12 cellular contexts compared by ENCODE assay signal in the genomic region with DNA sequence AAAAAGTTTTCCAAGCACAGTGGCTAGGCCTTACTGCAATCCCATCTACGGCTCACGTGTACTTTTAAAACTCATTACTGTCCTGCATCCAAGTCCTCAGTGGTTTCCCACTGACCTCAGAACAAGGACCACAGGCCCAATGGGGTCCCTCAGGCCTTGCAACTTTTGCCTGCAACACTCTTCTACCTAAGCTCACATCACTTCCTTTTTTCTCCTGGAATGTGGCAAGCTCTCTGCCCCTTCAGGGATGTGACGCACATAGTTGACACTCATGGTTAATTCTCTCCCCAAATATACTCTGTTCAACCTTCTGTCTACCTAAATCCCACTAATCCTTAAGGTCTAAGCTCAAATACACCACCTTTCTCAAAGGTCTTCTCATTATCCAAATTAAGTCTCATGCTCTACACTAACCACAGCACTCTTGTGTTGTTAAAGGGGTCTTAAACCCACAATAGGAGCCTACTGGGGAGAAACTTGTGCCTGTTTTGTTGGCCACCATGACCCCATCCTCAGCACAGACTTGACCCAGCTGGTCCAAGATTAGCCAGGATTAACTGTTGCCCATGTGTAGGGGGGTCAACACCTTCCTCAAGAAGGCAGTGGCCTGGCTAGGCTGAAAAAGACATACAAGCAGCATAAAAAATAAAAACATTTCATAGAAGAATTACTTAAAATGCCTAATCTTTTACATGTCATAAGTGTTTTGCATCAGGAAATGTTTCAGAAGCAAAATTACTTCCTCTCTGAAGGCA. TPM values are rescaled to one million over a fixed set of nuclear protein-coding genes. Genes with fewer than 3 reads are reported as not detected.
DNase-seq lines count a peak whose midpoint lies in the region; ATAC-seq and TF ChIP-seq lines count a peak whose summit lies in the region.
"Had no signal": no experiment of that assay in that cellular context is flagged by ENCODE, and none has a peak within 500 bp of the region (broad histone marks: within the 10 kb centered on the region; RNA-seq: fewer than 3 reads in every experiment).

No MANE protein-coding gene starts in this region.

- H3K9me3 ChIP-seq in OCI-LY3 (ENCODE audit: insufficient read depth, low read length): no peaks in the 10 kb centered on the region
- no peaks in the 10 kb centered on the region for H3K9me3 ChIP-seq in effector memory CD4-positive, alpha-beta T cell (ENCODE audit: control insufficient read depth, low read length)
- H3K9me3 ChIP-seq in stomach: no peaks in the 10 kb centered on the region
- no peaks in the 10 kb centered on the region for H3K9me3 ChIP-seq in ovary
- H3K9me3 ChIP-seq in heart left ventricle: no peaks in the 10 kb centered on the region
- H3K9me3 ChIP-seq: psoas muscle had no signal

- no peak overlapping the region; the same call in 1 of the 2 replicates for H3K4me2 ChIP-seq in OCI-LY3 (ENCODE audit: low read length)

- H3K36me3 ChIP-seq in OCI-LY3 (replicated peaks; ENCODE audit: low read depth, low read length): peaks cover 60% of the 10 kb centered on the region
- peaks cover 50% of the 10 kb centered on the region for H3K36me3 ChIP-seq in effector memory CD4-positive, alpha-beta T cell (ENCODE audit: control insufficient read depth, insufficient read depth, low read length)
- H3K36me3 ChIP-seq in stomach: peaks cover 53 to 64% (median 61%) of the 10 kb centered on the region in 4 donors
- H3K36me3 ChIP-seq in ovary: no peaks in the 10 kb centered on the region
- H3K36me3 ChIP-seq in heart left ventricle: peaks cover 0 to 71% (median 59%) of the 10 kb centered on the region in 9 donors

- H4K20me1 ChIP-seq in OCI-LY3 (ENCODE audit: insufficient read depth, low read length): peaks cover 56% of the 10 kb centered on the region

- no peak for TF ChIP-seq POLR2A in stomach (IDR thresholded peaks at IDR 0.05)
- no peak for TF ChIP-seq POLR2A in ovary (IDR thresholded peaks at IDR 0.05)
- no peak for TF ChIP-seq POLR2A in heart left ventricle (IDR thresholded peaks at IDR 0.05)

- TF ChIP-seq CTCF in OCI-LY3 (IDR thresholded peaks at IDR 0.05; ENCODE audit: low read depth, low read length) (no peak), stomach (IDR thresholded peaks at IDR 0.05) (no peak), ovary (IDR thresholded peaks at IDR 0.05) (no peak), heart left ventricle (IDR thresholded peaks at IDR 0.05) (no peak)

- TF ChIP-seq EP300 in stomach (IDR thresholded peaks at IDR 0.05): no peak
- no peak for TF ChIP-seq EP300 in ovary (IDR thresholded peaks at IDR 0.05)

- intact Hi-C loops in cardiac septum (cut with DNase I) (no loop called here), left ventricle myocardium superior (cut with micrococcal nuclease) (no loop called here), stomach (cut with DNase I; ENCODE audit: low total_unique reads) (loop anchor here (5.0 kb wide), 1 partner anchor 59 kb away; no protein-coding TSS in a partner anchor), ovary (cut with DNase I) (no loop called here), heart left ventricle (cut with DNase I) (no loop called here)

- peak overlapping the region; percentile 99; the same call in 1 of the 2 replicates for H3K9ac ChIP-seq in OCI-LY3 (ENCODE audit: low read length)

- H2AFZ ChIP-seq in OCI-LY3 (ENCODE audit: low read depth, low read length): no peak overlapping the region

- DNase-seq in cardiac septum (ENCODE audit: low spot score) (peak; percentile 43), left ventricle myocardium superior (no peak), stomach (no peak), ovary (no peak), heart left ventricle (no peak), NCI-H2171 treated with DMSO at 0.1 percent for 48 hours (lab: John Stamatoyannopoulos, UW) (no peak)
- DNase-seq in effector memory CD4-positive, alpha-beta T cell: no peak
- DNase-seq: activated CD8-positive, alpha-beta memory T cell treated with anti-CD3 and anti-CD28 coated beads, Interleukin-2, amount 50 U/mL, for 4 hours; NCI-H2171 had no signal

- no peak for ATAC-seq in left ventricle myocardium superior
- ATAC-seq in heart left ventricle: no peak
- ATAC-seq: left colon, psoas muscle had no signal

- H3K27ac ChIP-seq in OCI-LY3 (ENCODE audit: low read length) (peak overlapping the region; percentile 37), stomach (peak overlapping the region in 4 of 5 donors; percentile 1 to 58 (median 29)), ovary (no peak overlapping the region), heart left ventricle (peak overlapping the region in 1 of 12 donors; percentile 99)
- H3K27ac ChIP-seq in effector memory CD4-positive, alpha-beta T cell (ENCODE audit: insufficient read depth, low read length, poor library complexity, severe bottlenecking): peak overlapping the region; percentile 95
- H3K27ac ChIP-seq: psoas muscle had no signal

- WGBS in stomach, 5 donors: 68 to 86% (median 81%) methylated on average over 3 of the region's 3 CpGs
- 79 to 85% (median 81%) methylated on average over 3 of the region's 3 CpGs for WGBS in ovary, 3 donors
- 83 to 88% (median 84%) methylated on average over 3 of the region's 3 CpGs for WGBS in heart left ventricle, 4 donors

- no peak overlapping the region for H3K4me3 ChIP-seq in OCI-LY3 (ENCODE audit: low read length)
- H3K4me3 ChIP-seq in effector memory CD4-positive, alpha-beta T cell (ENCODE audit: insufficient read depth, low read depth, low read length, poor library complexity, severe bottlenecking): no peak overlapping the region
- H3K4me3 ChIP-seq in stomach: no peak overlapping the region
- no peak overlapping the region for H3K4me3 ChIP-seq in ovary
- H3K4me3 ChIP-seq in heart left ventricle: no peak overlapping the region
- H3K4me3 ChIP-seq: psoas muscle had no signal

- H3K4me1 ChIP-seq in OCI-LY3 (ENCODE audit: low read length) (peaks cover 23% of the 10 kb centered on the region), stomach (peaks cover 37 to 91% (median 74%) of the 10 kb centered on the region in 4 donors), ovary (ENCODE audit: insufficient read depth) (peaks cover 13% of the 10 kb centered on the region), heart left ventricle (peaks cover 0 to 80% (median 41%) of the 10 kb centered on the region in 12 donors)
- peaks cover 43% of the 10 kb centered on the region for H3K4me1 ChIP-seq in effector memory CD4-positive, alpha-beta T cell (ENCODE audit: control insufficient read depth, insufficient read depth, low read length, poor library complexity, severe bottlenecking)

- H3K27me3 ChIP-seq in OCI-LY3 (ENCODE audit: low read depth, low read length): no peaks in the 10 kb centered on the region
- H3K27me3 ChIP-seq in effector memory CD4-positive, alpha-beta T cell (replicated peaks; ENCODE audit: control insufficient read depth, insufficient read depth, low read length, poor library complexity, severe bottlenecking): no peaks in the 10 kb centered on the region
- H3K27me3 ChIP-seq in stomach: no peaks in the 10 kb centered on the region
- H3K27me3 ChIP-seq in ovary: no peaks in the 10 kb centered on the region
- no peaks in the 10 kb centered on the region for H3K27me3 ChIP-seq in heart left ventricle

- H3K79me2 ChIP-seq in OCI-LY3 (ENCODE audit: low read length): peaks cover 99% of the 10 kb centered on the region

RNA-seq across cellular contexts. Expression of gene HNRNPF, which starts 15.2 kb away (rescaled TPM):
- 80.8 TPM for total RNA-seq in cardiac septum
- 77.3 TPM for total RNA-seq in left ventricle myocardium superior
- total RNA-seq in stomach: 100 to 1,000 TPM in 2 of 5 donors, 10 to 100 TPM in 3; 36.2 to 169 (median 87.0) TPM
- 100 to 1,000 TPM in 1 of 3 donors, 10 to 100 TPM in 2; 74.7 to 131 (median 87.5) TPM for polyA plus RNA-seq in stomach
- total RNA-seq in ovary: 100 to 1,000 TPM; 100 to 220 (median 185) TPM
- 100 to 1,000 TPM in 1 of 2 donors, 10 to 100 TPM in 1; 95.1 to 121 TPM for polyA plus RNA-seq in ovary
- total RNA-seq in heart left ventricle: 100 to 1,000 TPM in 1 of 9 donors, 10 to 100 TPM in 8; 60.4 to 142 (median 79.1) TPM
- 10 to 100 TPM; 24.0 to 95.2 TPM for polyA plus RNA-seq in heart left ventricle

RNA-seq across cellular contexts. Expression of gene FXYD4, which starts 22.3 kb away (rescaled TPM):
- not detected for total RNA-seq in cardiac septum
- total RNA-seq in left ventricle myocardium superior: not detected
- total RNA-seq in stomach: not detected
- 1 to 10 TPM; 2.8 to 7.3 (median 6.0) TPM for polyA plus RNA-seq in stomach
- total RNA-seq in ovary: not detected
- not detected for polyA plus RNA-seq in ovary
- not detected for total RNA-seq in heart left ventricle
- under 1 TPM in 1 of 2 donors, not detected in 1; 0.14 TPM for polyA plus RNA-seq in heart left ventricle
- total RNA-seq: left colon had no signal

RNA-seq across cellular contexts. Expression of gene ZNF487, which starts 43.1 kb away (rescaled TPM):
- total RNA-seq in cardiac septum (2.7 TPM), left ventricle myocardium superior (1.9 TPM), stomach (10 to 100 TPM in 1 of 5 donors, 1 to 10 TPM in 3, under 1 TPM in 1; 0.45 to 11.0 (median 4.8) TPM), ovary (10 to 100 TPM in 2 of 7 donors, 1 to 10 TPM in 5; 6.4 to 30.1 (median 8.7) TPM), heart left ventricle (1 to 10 TPM; 1.8 to 5.1 (median 2.4) TPM)
- polyA plus RNA-seq in stomach (1 to 10 TPM; 3.7 to 8.4 (median 4.3) TPM), ovary (1 to 10 TPM; 6.4 to 8.2 TPM), heart left ventricle (1 to 10 TPM; 2.2 to 3.4 TPM)

Comparison
In these comparisons a context has a peak if more than half of its experiments do, and no peak if none do; other contexts are left out.
1. H3K27ac ChIP-seq: peak in OCI-LY3 (single experiment), effector memory CD4-positive, alpha-beta T cell (single experiment) and stomach (4 of 5); none in ovary (0 of 2).